ENCODE assay signal across 1 cellular context in the genomic region with DNA sequence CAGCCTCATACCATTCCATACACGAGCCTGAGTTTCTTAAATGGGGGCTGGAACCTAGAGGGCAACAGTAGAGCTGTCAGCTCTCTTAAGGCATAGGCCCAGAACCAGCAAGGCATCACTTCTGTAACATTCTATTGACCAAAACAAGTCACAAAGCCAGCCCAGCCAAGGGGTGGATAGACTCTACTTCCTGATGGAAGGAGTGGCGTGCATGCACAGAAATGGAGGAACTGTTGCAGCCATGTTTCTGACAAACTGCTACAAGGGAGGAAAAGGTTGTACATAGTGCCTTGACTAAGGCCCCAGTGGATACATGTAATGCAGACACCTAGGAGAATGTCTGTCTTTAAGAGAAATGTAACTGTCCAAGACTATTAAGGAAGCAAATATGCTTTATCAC.
TF ChIP-seq lines count a peak whose summit lies in the region.

No MANE protein-coding gene starts in this region.

TF ChIP-seq in GM12878, 131 proteins besides CTCF, POLR2A, EP300 and RAD21:
- TF ChIP-seq HDGF (IDR thresholded peaks at IDR 0.05) = no peak
- TF ChIP-seq ESRRA (IDR thresholded peaks at IDR 0.05; ENCODE audit: low read length) = no peak
- no peak for TF ChIP-seq ETV6 (conservative IDR thresholded peaks at IDR 0.05 in 1 of 2, IDR thresholded peaks at IDR 0.05 in 1 of 2; ENCODE audit: borderline replicate concordance in 1 of 2, low read depth in 1 of 2)
- TF ChIP-seq, protein P1, sequence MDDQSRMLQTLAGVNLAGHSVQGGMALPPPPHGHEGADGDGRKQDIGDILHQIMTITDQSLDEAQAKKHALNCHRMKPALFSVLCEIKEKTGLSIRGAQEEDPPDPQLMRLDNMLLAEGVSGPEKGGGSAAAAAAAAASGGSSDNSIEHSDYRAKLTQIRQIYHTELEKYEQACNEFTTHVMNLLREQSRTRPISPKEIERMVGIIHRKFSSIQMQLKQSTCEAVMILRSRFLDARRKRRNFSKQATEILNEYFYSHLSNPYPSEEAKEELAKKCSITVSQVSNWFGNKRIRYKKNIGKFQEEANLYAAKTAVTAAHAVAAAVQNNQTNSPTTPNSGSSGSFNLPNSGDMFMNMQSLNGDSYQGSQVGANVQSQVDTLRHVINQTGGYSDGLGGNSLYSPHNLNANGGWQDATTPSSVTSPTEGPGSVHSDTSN (IDR thresholded peaks at IDR 0.05; ENCODE audit: insufficient replicate concordance, low read depth, low read length) = no peak
- TF ChIP-seq TCF12 (IDR thresholded peaks at IDR 0.05; ENCODE audit: low read depth, low read length) = no peak
- TF ChIP-seq, protein P2, sequence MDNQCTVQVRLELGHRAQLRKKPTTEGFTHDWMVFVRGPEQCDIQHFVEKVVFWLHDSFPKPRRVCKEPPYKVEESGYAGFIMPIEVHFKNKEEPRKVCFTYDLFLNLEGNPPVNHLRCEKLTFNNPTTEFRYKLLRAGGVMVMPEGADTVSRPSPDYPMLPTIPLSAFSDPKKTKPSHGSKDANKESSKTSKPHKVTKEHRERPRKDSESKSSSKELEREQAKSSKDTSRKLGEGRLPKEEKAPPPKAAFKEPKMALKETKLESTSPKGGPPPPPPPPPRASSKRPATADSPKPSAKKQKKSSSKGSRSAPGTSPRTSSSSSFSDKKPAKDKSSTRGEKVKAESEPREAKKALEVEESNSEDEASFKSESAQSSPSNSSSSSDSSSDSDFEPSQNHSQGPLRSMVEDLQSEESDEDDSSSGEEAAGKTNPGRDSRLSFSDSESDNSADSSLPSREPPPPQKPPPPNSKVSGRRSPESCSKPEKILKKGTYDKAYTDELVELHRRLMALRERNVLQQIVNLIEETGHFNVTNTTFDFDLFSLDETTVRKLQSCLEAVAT (IDR thresholded peaks at IDR 0.05) = no peak
- TF ChIP-seq MTA3 (IDR thresholded peaks at IDR 0.05; ENCODE audit: borderline replicate concordance, low read length) = no peak
- no peak for TF ChIP-seq ZSCAN29 (IDR thresholded peaks at IDR 0.05)
- TF ChIP-seq BHLHE40 (IDR thresholded peaks at IDR 0.05; ENCODE audit: borderline replicate concordance in 1 of 2, low read depth in 2 of 2, low read length in 1 of 2) = no peak
- TF ChIP-seq RUNX3 (IDR thresholded peaks at IDR 0.05; ENCODE audit: low read length) = no peak
- TF ChIP-seq, protein P3, sequence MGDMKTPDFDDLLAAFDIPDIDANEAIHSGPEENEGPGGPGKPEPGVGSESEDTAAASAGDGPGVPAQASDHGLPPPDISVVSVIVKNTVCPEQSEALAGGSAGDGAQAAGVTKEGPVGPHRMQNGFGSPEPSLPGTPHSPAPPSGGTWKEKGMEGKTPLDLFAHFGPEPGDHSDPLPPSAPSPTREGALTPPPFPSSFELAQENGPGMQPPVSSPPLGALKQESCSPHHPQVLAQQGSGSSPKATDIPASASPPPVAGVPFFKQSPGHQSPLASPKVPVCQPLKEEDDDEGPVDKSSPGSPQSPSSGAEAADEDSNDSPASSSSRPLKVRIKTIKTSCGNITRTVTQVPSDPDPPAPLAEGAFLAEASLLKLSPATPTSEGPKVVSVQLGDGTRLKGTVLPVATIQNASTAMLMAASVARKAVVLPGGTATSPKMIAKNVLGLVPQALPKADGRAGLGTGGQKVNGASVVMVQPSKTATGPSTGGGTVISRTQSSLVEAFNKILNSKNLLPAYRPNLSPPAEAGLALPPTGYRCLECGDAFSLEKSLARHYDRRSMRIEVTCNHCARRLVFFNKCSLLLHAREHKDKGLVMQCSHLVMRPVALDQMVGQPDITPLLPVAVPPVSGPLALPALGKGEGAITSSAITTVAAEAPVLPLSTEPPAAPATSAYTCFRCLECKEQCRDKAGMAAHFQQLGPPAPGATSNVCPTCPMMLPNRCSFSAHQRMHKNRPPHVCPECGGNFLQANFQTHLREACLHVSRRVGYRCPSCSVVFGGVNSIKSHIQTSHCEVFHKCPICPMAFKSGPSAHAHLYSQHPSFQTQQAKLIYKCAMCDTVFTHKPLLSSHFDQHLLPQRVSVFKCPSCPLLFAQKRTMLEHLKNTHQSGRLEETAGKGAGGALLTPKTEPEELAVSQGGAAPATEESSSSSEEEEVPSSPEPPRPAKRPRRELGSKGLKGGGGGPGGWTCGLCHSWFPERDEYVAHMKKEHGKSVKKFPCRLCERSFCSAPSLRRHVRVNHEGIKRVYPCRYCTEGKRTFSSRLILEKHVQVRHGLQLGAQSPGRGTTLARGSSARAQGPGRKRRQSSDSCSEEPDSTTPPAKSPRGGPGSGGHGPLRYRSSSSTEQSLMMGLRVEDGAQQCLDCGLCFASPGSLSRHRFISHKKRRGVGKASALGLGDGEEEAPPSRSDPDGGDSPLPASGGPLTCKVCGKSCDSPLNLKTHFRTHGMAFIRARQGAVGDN (IDR thresholded peaks at IDR 0.05) = no peak
- no peak for TF ChIP-seq ZNF207 (IDR thresholded peaks at IDR 0.05; ENCODE audit: borderline replicate concordance)
TF ChIP-seq in GM12878: peak in this region for 0.
